10 cellular contexts compared by ENCODE assay signal in genomic region chr11:129949976-129950318, GRCh38.
"Had no signal": no experiment of that assay in that cellular context is flagged by ENCODE, and none has a peak within 500 bp of the region (broad histone marks: within the 10 kb centered on the region; RNA-seq: fewer than 3 reads in every experiment).

No MANE protein-coding gene starts in this region.

- H3K4me2 ChIP-seq: smooth muscle cell had no signal

- H3K4me1 ChIP-seq: breast epithelium had no signal

- H3K9me3 Mint-ChIP-seq: activated CD4-positive, alpha-beta T cell treated with anti-CD3 and anti-CD28 coated beads, Interleukin-2, amount 10 ng/mL, durations not matched to agents 7 days and 5 days; stimulated activated naive CD8-positive, alpha-beta T cell treated with anti-CD3 and anti-CD28 coated beads, Interleukin-15, Interleukin-2, amounts not matched to agents 100 ng/mL and 50 ng/mL, for 24 hours had no signal

- H3K27me3 ChIP-seq: breast epithelium, suprapubic skin had no signal

- H3K4me3 Mint-ChIP-seq: activated CD4-positive, alpha-beta T cell treated with anti-CD3 and anti-CD28 coated beads, Interleukin-2, amount 10 ng/mL, durations not matched to agents 7 days and 5 days; activated naive CD8-positive, alpha-beta T cell; stimulated activated naive CD8-positive, alpha-beta T cell treated with anti-CD3 and anti-CD28 coated beads, Interleukin-15, Interleukin-2, amounts not matched to agents 100 ng/mL and 50 ng/mL, for 24 hours had no signal

- H3K9me3 ChIP-seq: breast epithelium, suprapubic skin had no signal

- H3K36me3 ChIP-seq: breast epithelium had no signal

- H3K27ac Mint-ChIP-seq: activated CD4-positive, alpha-beta T cell treated with anti-CD3 and anti-CD28 coated beads, Interleukin-2, amount 10 ng/mL, durations not matched to agents 7 days and 5 days; activated naive CD8-positive, alpha-beta T cell; stimulated activated naive CD8-positive, alpha-beta T cell treated with anti-CD3 and anti-CD28 coated beads, Interleukin-15, Interleukin-2, amounts not matched to agents 100 ng/mL and 50 ng/mL, for 24 hours had no signal

- DNase-seq: activated CD4-positive, alpha-beta T cell treated with anti-CD3 and anti-CD28 coated beads, Interleukin-2, amount 10 ng/mL, durations not matched to agents 7 days and 5 days; activated CD8-positive, alpha-beta memory T cell treated with anti-CD3 and anti-CD28 coated beads for 24 hours; activated gamma-delta T cell treated with Interleukin-2 at 50 U/mL for 16 hours; naive B cell had no signal

- H3K27me3 Mint-ChIP-seq: activated CD4-positive, alpha-beta T cell treated with anti-CD3 and anti-CD28 coated beads, Interleukin-2, amount 10 ng/mL, durations not matched to agents 7 days and 5 days; activated naive CD8-positive, alpha-beta T cell; naive B cell; progenitor cell of endocrine pancreas; stimulated activated naive CD8-positive, alpha-beta T cell treated with anti-CD3 and anti-CD28 coated beads, Interleukin-15, Interleukin-2, amounts not matched to agents 100 ng/mL and 50 ng/mL, for 24 hours had no signal

- H3K4me3 ChIP-seq: breast epithelium, smooth muscle cell, suprapubic skin had no signal
